Comparison of ENCODE assay signal across 9 cellular contexts in genomic region chr15:51731549-51732267, GRCh38. TPM values are rescaled to one million over a fixed set of nuclear protein-coding genes. Genes with fewer than 3 reads are reported as not detected.
DNase-seq lines count a peak whose midpoint lies in the region; ATAC-seq and TF ChIP-seq lines count a peak whose summit lies in the region.
"Had no signal": no experiment of that assay in that cellular context is flagged by ENCODE, and none has a peak within 500 bp of the region (broad histone marks: within the 10 kb centered on the region; RNA-seq: fewer than 3 reads in every experiment).

No MANE protein-coding gene starts in this region.

- DNase-seq in DMS53 (lab: John Stamatoyannopoulos, UW) (peak; percentile 43), DMS53 treated with DMSO at 0.1 percent for 48 hours (lab: John Stamatoyannopoulos, UW; ENCODE audit: unreplicated experiment) (no peak), NB4 (ENCODE audit: low read depth) (peak; percentile 96), COLO829 (ENCODE audit: low spot score) (no peak)

- H3K4me1 ChIP-seq in thymus (ENCODE audit: control insufficient read depth, insufficient read depth, low read length): peaks cover 32% of the 10 kb centered on the region

- peak; percentile 59 for ATAC-seq in HG02588 (IDR thresholded peaks at IDR 0.05; ENCODE audit: unreplicated experiment)

- peaks cover 92% of the 10 kb centered on the region for H3K4me1 Mint-ChIP-seq in activated naive CD8-positive, alpha-beta T cell (ENCODE audit: low read depth)

- no peak for TF ChIP-seq CTCF in NB4 (IDR thresholded peaks at IDR 0.05; ENCODE audit: low read depth, low read length)

- peaks cover 12% of the 10 kb centered on the region for H3K36me3 Mint-ChIP-seq in activated naive CD8-positive, alpha-beta T cell

- no peaks in the 10 kb centered on the region for H3K27me3 Mint-ChIP-seq in activated naive CD8-positive, alpha-beta T cell

- peak overlapping the region; percentile 93 for H3K27ac Mint-ChIP-seq in activated naive CD8-positive, alpha-beta T cell

- no peaks in the 10 kb centered on the region for H3K9me3 Mint-ChIP-seq in activated naive CD8-positive, alpha-beta T cell (ENCODE audit: low read depth)

- no peak for TF ChIP-seq POLR2A in NB4 (IDR thresholded peaks at IDR 0.05; ENCODE audit: extremely low read depth, insufficient read length)

- no peaks in the 10 kb centered on the region for H3K27me3 ChIP-seq in layer of hippocampus (ENCODE audit: control insufficient read depth, insufficient read depth, low read length)
- H3K27me3 ChIP-seq in thymus (ENCODE audit: control insufficient read depth, insufficient read depth): no peaks in the 10 kb centered on the region

- peak overlapping the region; percentile 53 for H3K27ac ChIP-seq in layer of hippocampus (ENCODE audit: low read depth, low read length)
- H3K27ac ChIP-seq in thymus (ENCODE audit: low read depth): peak overlapping the region; percentile 92
- H3K27ac ChIP-seq: 22Rv1 had no signal

- no peaks in the 10 kb centered on the region for H3K9me3 ChIP-seq in thymus (ENCODE audit: control insufficient read depth)

- 18% methylated on average over 5 of the region's 5 CpGs for WGBS in thymus

- H3K4me3 ChIP-seq in NB4 (ENCODE audit: low read depth, low read length) (peak overlapping the region; percentile 39), thymus (ENCODE audit: low read length) (peak overlapping the region; percentile 51)

- H3K4me3 Mint-ChIP-seq in activated naive CD8-positive, alpha-beta T cell: peak overlapping the region; percentile 87

- no peaks in the 10 kb centered on the region for H3K36me3 ChIP-seq in thymus (ENCODE audit: control insufficient read depth, insufficient read depth)

RNA-seq across cellular contexts. Expression of gene LYSMD2, which starts 5.7 kb away (rescaled TPM):
- 30.1 TPM for polyA plus RNA-seq in thymus

RNA-seq across cellular contexts. Expression of gene TMOD2, which starts 19.7 kb away (rescaled TPM):
- 4.8 TPM for polyA plus RNA-seq in thymus

RNA-seq across cellular contexts. Expression of gene SCG3, which starts 50.4 kb away (rescaled TPM):
- 0.59 TPM for polyA plus RNA-seq in thymus

Comparison
In these comparisons a context has a peak if more than half of its experiments do, and no peak if none do; other contexts are left out.
1. DNase-seq: peak in DMS53 (single experiment) and NB4 (single experiment); none in DMS53 treated with DMSO at 0.1 percent for 48 hours (single experiment) and COLO829 (single experiment).